ENCODE assay signal across 1 cellular context in the genomic region with DNA sequence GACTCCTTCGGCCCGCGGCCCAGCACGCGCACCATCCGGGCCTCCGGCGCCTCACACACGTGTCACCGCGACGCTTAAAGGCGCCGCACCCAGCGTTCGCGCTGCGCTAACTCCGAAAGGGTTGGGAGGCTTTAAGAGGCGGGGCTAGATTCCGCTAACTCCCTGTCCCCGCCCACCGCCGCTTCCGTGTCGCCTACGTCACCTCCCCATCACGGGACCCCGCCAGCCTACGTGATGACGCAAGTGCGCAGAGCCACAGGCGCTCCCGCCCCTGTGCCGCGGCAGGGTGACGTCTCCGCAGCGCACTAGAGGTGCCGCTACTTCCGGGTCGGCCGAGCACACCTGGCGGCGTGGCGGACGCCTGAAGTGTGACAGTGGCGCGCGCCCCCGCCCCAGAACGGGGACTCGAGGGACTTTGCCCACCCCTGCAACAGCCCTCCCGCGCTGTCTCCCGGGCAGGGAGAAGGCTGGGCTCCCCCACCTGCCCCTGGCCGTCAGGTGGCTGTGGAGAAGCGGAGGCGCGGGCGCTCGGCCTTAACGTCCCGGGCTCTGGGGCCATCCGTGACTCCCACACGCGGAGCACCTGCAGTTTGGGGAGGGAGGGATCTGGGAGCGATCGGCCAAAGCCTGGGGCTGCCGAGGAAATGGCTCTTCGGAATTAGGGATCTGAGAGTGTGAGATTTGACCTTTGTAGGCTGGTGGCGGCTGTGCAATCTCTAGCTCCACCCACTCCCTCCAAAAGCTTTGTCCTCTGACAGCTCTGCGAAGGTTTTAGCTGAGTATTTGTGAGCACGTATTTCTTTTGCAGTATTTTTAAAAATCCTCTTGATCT.
TF ChIP-seq lines count a peak whose summit lies in the region.

A gene (minus strand): TSS at position 35 of the 832 bp plus-strand sequence. CDS start 4,451 bp downstream, outside the sequence.

TF ChIP-seq in K562, 482 proteins besides CTCF, POLR2A, EP300 and RAD21 (continued from another document and continues in another):
- TF ChIP-seq, protein P1, sequence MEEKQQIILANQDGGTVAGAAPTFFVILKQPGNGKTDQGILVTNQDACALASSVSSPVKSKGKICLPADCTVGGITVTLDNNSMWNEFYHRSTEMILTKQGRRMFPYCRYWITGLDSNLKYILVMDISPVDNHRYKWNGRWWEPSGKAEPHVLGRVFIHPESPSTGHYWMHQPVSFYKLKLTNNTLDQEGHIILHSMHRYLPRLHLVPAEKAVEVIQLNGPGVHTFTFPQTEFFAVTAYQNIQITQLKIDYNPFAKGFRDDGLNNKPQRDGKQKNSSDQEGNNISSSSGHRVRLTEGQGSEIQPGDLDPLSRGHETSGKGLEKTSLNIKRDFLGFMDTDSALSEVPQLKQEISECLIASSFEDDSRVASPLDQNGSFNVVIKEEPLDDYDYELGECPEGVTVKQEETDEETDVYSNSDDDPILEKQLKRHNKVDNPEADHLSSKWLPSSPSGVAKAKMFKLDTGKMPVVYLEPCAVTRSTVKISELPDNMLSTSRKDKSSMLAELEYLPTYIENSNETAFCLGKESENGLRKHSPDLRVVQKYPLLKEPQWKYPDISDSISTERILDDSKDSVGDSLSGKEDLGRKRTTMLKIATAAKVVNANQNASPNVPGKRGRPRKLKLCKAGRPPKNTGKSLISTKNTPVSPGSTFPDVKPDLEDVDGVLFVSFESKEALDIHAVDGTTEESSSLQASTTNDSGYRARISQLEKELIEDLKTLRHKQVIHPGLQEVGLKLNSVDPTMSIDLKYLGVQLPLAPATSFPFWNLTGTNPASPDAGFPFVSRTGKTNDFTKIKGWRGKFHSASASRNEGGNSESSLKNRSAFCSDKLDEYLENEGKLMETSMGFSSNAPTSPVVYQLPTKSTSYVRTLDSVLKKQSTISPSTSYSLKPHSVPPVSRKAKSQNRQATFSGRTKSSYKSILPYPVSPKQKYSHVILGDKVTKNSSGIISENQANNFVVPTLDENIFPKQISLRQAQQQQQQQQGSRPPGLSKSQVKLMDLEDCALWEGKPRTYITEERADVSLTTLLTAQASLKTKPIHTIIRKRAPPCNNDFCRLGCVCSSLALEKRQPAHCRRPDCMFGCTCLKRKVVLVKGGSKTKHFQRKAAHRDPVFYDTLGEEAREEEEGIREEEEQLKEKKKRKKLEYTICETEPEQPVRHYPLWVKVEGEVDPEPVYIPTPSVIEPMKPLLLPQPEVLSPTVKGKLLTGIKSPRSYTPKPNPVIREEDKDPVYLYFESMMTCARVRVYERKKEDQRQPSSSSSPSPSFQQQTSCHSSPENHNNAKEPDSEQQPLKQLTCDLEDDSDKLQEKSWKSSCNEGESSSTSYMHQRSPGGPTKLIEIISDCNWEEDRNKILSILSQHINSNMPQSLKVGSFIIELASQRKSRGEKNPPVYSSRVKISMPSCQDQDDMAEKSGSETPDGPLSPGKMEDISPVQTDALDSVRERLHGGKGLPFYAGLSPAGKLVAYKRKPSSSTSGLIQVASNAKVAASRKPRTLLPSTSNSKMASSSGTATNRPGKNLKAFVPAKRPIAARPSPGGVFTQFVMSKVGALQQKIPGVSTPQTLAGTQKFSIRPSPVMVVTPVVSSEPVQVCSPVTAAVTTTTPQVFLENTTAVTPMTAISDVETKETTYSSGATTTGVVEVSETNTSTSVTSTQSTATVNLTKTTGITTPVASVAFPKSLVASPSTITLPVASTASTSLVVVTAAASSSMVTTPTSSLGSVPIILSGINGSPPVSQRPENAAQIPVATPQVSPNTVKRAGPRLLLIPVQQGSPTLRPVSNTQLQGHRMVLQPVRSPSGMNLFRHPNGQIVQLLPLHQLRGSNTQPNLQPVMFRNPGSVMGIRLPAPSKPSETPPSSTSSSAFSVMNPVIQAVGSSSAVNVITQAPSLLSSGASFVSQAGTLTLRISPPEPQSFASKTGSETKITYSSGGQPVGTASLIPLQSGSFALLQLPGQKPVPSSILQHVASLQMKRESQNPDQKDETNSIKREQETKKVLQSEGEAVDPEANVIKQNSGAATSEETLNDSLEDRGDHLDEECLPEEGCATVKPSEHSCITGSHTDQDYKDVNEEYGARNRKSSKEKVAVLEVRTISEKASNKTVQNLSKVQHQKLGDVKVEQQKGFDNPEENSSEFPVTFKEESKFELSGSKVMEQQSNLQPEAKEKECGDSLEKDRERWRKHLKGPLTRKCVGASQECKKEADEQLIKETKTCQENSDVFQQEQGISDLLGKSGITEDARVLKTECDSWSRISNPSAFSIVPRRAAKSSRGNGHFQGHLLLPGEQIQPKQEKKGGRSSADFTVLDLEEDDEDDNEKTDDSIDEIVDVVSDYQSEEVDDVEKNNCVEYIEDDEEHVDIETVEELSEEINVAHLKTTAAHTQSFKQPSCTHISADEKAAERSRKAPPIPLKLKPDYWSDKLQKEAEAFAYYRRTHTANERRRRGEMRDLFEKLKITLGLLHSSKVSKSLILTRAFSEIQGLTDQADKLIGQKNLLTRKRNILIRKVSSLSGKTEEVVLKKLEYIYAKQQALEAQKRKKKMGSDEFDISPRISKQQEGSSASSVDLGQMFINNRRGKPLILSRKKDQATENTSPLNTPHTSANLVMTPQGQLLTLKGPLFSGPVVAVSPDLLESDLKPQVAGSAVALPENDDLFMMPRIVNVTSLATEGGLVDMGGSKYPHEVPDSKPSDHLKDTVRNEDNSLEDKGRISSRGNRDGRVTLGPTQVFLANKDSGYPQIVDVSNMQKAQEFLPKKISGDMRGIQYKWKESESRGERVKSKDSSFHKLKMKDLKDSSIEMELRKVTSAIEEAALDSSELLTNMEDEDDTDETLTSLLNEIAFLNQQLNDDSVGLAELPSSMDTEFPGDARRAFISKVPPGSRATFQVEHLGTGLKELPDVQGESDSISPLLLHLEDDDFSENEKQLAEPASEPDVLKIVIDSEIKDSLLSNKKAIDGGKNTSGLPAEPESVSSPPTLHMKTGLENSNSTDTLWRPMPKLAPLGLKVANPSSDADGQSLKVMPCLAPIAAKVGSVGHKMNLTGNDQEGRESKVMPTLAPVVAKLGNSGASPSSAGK (IDR thresholded peaks at IDR 0.05), result peak; percentile 71
- TF ChIP-seq JUNB (CRISPR knock-in tag; conservative IDR thresholded peaks at IDR 0.05) (peak; percentile 84; the same call in 1 of the 2 replicates), PML (IDR thresholded peaks at IDR 0.05; ENCODE audit: low read length) (peak; percentile 45; the same call in 1 of the 2 replicates), NONO (IDR thresholded peaks at IDR 0.05; ENCODE audit: low read depth in 2 of 2, low read length in 1 of 2) (peak in 1 of 2 experiments; percentile 45; a peak in 1 of 4 replicates), ZBTB7A (IDR thresholded peaks at IDR 0.05; ENCODE audit: borderline replicate concordance, control insufficient read depth, low read depth, low read length) (peak; percentile 22; the same call in 1 of the 2 replicates), GTF2F1 (IDR thresholded peaks at IDR 0.05; ENCODE audit: low read depth, low read length) (peak; percentile 78; the same call in 1 of the 2 replicates), BHLHE40 (IDR thresholded peaks at IDR 0.05; ENCODE audit: low read length) (peak; percentile 100), SUPT5H (IDR thresholded peaks at IDR 0.05) (peak; percentile 94), ZNF239 (CRISPR knock-in tag; IDR thresholded peaks at IDR 0.05) (no peak; the same call in 1 of the 2 replicates), ZNF165 (CRISPR knock-in tag; IDR thresholded peaks at IDR 0.05; ENCODE audit: borderline replicate concordance) (0 out of 2 replicates have a peak, but pooled peaks have one; percentile 38), YY1 (IDR thresholded peaks at IDR 0.05; ENCODE audit: borderline replicate concordance in 1 of 3, control insufficient read depth in 1 of 3, extremely low read depth in 1 of 3, insufficient read depth in 3 of 3, insufficient read length in 1 of 3, insufficient replicate concordance in 2 of 3, low read depth in 1 of 3, low read length in 2 of 3) (peak in 2 of 3 experiments; percentile 3 to 53), DACH1 (IDR thresholded peaks at IDR 0.05; ENCODE audit: partially characterized antibody) (no peak), TEAD1 (CRISPR knock-in tag; IDR thresholded peaks at IDR 0.05) (peak; percentile 53 to 58; a peak in 1 of 4 replicates), CCNT2 (IDR thresholded peaks at IDR 0.05; ENCODE audit: borderline replicate concordance, extremely low read depth, insufficient read length, low read depth, low read length) (peak; percentile 85), KLF16 (IDR thresholded peaks at IDR 0.05) (no peak)
- TF ChIP-seq, protein P2, sequence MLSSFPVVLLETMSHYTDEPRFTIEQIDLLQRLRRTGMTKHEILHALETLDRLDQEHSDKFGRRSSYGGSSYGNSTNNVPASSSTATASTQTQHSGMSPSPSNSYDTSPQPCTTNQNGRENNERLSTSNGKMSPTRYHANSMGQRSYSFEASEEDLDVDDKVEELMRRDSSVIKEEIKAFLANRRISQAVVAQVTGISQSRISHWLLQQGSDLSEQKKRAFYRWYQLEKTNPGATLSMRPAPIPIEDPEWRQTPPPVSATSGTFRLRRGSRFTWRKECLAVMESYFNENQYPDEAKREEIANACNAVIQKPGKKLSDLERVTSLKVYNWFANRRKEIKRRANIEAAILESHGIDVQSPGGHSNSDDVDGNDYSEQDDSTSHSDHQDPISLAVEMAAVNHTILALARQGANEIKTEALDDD (IDR thresholded peaks at IDR 0.05), result no peak
- TF ChIP-seq, protein P3, sequence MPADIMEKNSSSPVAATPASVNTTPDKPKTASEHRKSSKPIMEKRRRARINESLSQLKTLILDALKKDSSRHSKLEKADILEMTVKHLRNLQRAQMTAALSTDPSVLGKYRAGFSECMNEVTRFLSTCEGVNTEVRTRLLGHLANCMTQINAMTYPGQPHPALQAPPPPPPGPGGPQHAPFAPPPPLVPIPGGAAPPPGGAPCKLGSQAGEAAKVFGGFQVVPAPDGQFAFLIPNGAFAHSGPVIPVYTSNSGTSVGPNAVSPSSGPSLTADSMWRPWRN (IDR thresholded peaks at IDR 0.05; ENCODE audit: low read depth), result peak; percentile 84
- TF ChIP-seq, protein P4, sequence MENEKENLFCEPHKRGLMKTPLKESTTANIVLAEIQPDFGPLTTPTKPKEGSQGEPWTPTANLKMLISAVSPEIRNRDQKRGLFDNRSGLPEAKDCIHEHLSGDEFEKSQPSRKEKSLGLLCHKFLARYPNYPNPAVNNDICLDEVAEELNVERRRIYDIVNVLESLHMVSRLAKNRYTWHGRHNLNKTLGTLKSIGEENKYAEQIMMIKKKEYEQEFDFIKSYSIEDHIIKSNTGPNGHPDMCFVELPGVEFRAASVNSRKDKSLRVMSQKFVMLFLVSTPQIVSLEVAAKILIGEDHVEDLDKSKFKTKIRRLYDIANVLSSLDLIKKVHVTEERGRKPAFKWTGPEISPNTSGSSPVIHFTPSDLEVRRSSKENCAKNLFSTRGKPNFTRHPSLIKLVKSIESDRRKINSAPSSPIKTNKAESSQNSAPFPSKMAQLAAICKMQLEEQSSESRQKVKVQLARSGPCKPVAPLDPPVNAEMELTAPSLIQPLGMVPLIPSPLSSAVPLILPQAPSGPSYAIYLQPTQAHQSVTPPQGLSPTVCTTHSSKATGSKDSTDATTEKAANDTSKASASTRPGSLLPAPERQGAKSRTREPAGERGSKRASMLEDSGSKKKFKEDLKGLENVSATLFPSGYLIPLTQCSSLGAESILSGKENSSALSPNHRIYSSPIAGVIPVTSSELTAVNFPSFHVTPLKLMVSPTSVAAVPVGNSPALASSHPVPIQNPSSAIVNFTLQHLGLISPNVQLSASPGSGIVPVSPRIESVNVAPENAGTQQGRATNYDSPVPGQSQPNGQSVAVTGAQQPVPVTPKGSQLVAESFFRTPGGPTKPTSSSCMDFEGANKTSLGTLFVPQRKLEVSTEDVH (IDR thresholded peaks at IDR 0.05; ENCODE audit: low read depth, partially characterized antibody), result peak; percentile 92
- TF ChIP-seq, protein P5, sequence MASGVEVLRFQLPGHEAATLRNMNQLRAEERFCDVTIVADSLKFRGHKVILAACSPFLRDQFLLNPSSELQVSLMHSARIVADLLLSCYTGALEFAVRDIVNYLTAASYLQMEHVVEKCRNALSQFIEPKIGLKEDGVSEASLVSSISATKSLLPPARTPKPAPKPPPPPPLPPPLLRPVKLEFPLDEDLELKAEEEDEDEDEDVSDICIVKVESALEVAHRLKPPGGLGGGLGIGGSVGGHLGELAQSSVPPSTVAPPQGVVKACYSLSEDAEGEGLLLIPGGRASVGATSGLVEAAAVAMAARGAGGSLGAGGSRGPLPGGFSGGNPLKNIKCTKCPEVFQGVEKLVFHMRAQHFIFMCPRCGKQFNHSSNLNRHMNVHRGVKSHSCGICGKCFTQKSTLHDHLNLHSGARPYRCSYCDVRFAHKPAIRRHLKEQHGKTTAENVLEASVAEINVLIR (CRISPR knock-in tag; IDR thresholded peaks at IDR 0.05), result peak; percentile 95
- TF ChIP-seq, protein P6, sequence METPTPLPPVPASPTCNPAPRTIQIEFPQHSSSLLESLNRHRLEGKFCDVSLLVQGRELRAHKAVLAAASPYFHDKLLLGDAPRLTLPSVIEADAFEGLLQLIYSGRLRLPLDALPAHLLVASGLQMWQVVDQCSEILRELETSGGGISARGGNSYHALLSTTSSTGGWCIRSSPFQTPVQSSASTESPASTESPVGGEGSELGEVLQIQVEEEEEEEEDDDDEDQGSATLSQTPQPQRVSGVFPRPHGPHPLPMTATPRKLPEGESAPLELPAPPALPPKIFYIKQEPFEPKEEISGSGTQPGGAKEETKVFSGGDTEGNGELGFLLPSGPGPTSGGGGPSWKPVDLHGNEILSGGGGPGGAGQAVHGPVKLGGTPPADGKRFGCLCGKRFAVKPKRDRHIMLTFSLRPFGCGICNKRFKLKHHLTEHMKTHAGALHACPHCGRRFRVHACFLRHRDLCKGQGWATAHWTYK (CRISPR knock-in tag; IDR thresholded peaks at IDR 0.05), result peak; percentile 79; the same call in 1 of the 2 replicates
- TF ChIP-seq, protein P7, sequence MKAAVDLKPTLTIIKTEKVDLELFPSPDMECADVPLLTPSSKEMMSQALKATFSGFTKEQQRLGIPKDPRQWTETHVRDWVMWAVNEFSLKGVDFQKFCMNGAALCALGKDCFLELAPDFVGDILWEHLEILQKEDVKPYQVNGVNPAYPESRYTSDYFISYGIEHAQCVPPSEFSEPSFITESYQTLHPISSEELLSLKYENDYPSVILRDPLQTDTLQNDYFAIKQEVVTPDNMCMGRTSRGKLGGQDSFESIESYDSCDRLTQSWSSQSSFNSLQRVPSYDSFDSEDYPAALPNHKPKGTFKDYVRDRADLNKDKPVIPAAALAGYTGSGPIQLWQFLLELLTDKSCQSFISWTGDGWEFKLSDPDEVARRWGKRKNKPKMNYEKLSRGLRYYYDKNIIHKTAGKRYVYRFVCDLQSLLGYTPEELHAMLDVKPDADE (conservative IDR thresholded peaks at IDR 0.05; ENCODE audit: control insufficient read depth, low read depth, low read length), result peak; percentile 79; the same call in 1 of the 2 replicates
- TF ChIP-seq, protein P8, sequence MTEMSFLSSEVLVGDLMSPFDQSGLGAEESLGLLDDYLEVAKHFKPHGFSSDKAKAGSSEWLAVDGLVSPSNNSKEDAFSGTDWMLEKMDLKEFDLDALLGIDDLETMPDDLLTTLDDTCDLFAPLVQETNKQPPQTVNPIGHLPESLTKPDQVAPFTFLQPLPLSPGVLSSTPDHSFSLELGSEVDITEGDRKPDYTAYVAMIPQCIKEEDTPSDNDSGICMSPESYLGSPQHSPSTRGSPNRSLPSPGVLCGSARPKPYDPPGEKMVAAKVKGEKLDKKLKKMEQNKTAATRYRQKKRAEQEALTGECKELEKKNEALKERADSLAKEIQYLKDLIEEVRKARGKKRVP (CRISPR knock-in tag; IDR thresholded peaks at IDR 0.05), result peak; percentile 68; the same call in 1 of the 2 replicates
- TF ChIP-seq, protein P9, sequence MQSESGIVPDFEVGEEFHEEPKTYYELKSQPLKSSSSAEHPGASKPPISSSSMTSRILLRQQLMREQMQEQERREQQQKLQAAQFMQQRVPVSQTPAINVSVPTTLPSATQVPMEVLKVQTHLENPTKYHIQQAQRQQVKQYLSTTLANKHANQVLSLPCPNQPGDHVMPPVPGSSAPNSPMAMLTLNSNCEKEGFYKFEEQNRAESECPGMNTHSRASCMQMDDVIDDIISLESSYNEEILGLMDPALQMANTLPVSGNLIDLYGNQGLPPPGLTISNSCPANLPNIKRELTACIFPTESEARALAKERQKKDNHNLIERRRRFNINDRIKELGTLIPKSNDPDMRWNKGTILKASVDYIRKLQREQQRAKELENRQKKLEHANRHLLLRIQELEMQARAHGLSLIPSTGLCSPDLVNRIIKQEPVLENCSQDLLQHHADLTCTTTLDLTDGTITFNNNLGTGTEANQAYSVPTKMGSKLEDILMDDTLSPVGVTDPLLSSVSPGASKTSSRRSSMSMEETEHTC (IDR thresholded peaks at IDR 0.05), result peak; percentile 98
